ENCODE assay signal across 1 cellular context in genomic region chr3:129576514-129577345, GRCh38.
TF ChIP-seq lines count a peak whose summit lies in the region.

No MANE protein-coding gene starts in this region.

TF ChIP-seq in HepG2, 621 proteins besides CTCF, POLR2A, EP300 and RAD21 (continued from another document and continues in another):
- TF ChIP-seq ZNF609 (CRISPR knock-in tag; IDR thresholded peaks at IDR 0.05; ENCODE audit: borderline replicate concordance): peak; percentile 57; the same call in 1 of the 2 replicates
- 0 out of 2 replicates have a peak, but pooled peaks have one; percentile 53 for TF ChIP-seq DPF2 (CRISPR knock-in tag; IDR thresholded peaks at IDR 0.05; ENCODE audit: borderline replicate concordance, low read depth)
- TF ChIP-seq TFDP1 (CRISPR knock-in tag; IDR thresholded peaks at IDR 0.05; ENCODE audit: borderline replicate concordance): no peak
- TF ChIP-seq ZHX1 (CRISPR knock-in tag; IDR thresholded peaks at IDR 0.05; ENCODE audit: low read depth): no peak
- TF ChIP-seq SNAPC2 (CRISPR knock-in tag; IDR thresholded peaks at IDR 0.05): no peak
- no peak for TF ChIP-seq ZNF781 (CRISPR knock-in tag; IDR thresholded peaks at IDR 0.05; ENCODE audit: borderline replicate concordance, not compliant biosample characterization)
- no peak for TF ChIP-seq ETV6 (CRISPR knock-in tag; conservative IDR thresholded peaks at IDR 0.05)
- TF ChIP-seq DNMT3B (CRISPR knock-in tag; conservative IDR thresholded peaks at IDR 0.05): no peak
- no peak for TF ChIP-seq NR3C1 (CRISPR knock-in tag; IDR thresholded peaks at IDR 0.05)
- TF ChIP-seq CERS6 (CRISPR knock-in tag; IDR thresholded peaks at IDR 0.05): no peak
- TF ChIP-seq SIX1 (CRISPR knock-in tag; IDR thresholded peaks at IDR 0.05; ENCODE audit: borderline replicate concordance): no peak
- TF ChIP-seq ZNF639 (CRISPR knock-in tag; conservative IDR thresholded peaks at IDR 0.05): no peak
- 0 out of 2 replicates have a peak, but pooled peaks have one; percentile 34 for TF ChIP-seq ZBTB4 (CRISPR knock-in tag; IDR thresholded peaks at IDR 0.05; ENCODE audit: borderline replicate concordance)
- TF ChIP-seq KDM1A (CRISPR knock-in tag; IDR thresholded peaks at IDR 0.05): no peak
- TF ChIP-seq ZNF101 (CRISPR knock-in tag; IDR thresholded peaks at IDR 0.05; ENCODE audit: borderline replicate concordance, low read depth): no peak
- TF ChIP-seq RCOR2 (CRISPR knock-in tag; IDR thresholded peaks at IDR 0.05): peak; percentile 42; the same call in 1 of the 2 replicates
- TF ChIP-seq ZFY (CRISPR knock-in tag; IDR thresholded peaks at IDR 0.05): no peak
- TF ChIP-seq HNRNPL (IDR thresholded peaks at IDR 0.05; ENCODE audit: low read depth, low read length): no peak
- no peak for TF ChIP-seq ZNF580 (CRISPR knock-in tag; IDR thresholded peaks at IDR 0.05; ENCODE audit: borderline replicate concordance, low read depth)
- no peak for TF ChIP-seq MXD3 (CRISPR knock-in tag; IDR thresholded peaks at IDR 0.05)
- no peak for TF ChIP-seq TIGD3 (CRISPR knock-in tag; IDR thresholded peaks at IDR 0.05; ENCODE audit: borderline replicate concordance)
- no peak for TF ChIP-seq KLF6 (CRISPR knock-in tag; IDR thresholded peaks at IDR 0.05)
- TF ChIP-seq IKZF5 (CRISPR knock-in tag; IDR thresholded peaks at IDR 0.05): no peak
- TF ChIP-seq NR2F1 (CRISPR knock-in tag; IDR thresholded peaks at IDR 0.05): no peak
- TF ChIP-seq BHLHE40 (IDR thresholded peaks at IDR 0.05; ENCODE audit: low read length): no peak
- no peak for TF ChIP-seq HOMEZ (CRISPR knock-in tag; IDR thresholded peaks at IDR 0.05; ENCODE audit: low read depth)
- TF ChIP-seq ZFP36L1 (CRISPR knock-in tag; IDR thresholded peaks at IDR 0.05): no peak
- no peak for TF ChIP-seq ZNF33A (CRISPR knock-in tag; IDR thresholded peaks at IDR 0.05; ENCODE audit: borderline replicate concordance)
- TF ChIP-seq MTF1 (CRISPR knock-in tag; IDR thresholded peaks at IDR 0.05): no peak
- TF ChIP-seq ZC3H13 (CRISPR knock-in tag; IDR thresholded peaks at IDR 0.05): no peak
- no peak for TF ChIP-seq MAZ (IDR thresholded peaks at IDR 0.05; ENCODE audit: borderline replicate concordance, low read depth, low read length)
- no peak for TF ChIP-seq MAZ (CRISPR knock-in tag; IDR thresholded peaks at IDR 0.05; ENCODE audit: low read depth)
- TF ChIP-seq ZMYM3 (CRISPR knock-in tag; IDR thresholded peaks at IDR 0.05): peak; percentile 70
- peak; percentile 51; the same call in 1 of the 2 replicates for TF ChIP-seq PHF21A (CRISPR knock-in tag; IDR thresholded peaks at IDR 0.05)
- no peak for TF ChIP-seq ARHGAP35 (CRISPR knock-in tag; IDR thresholded peaks at IDR 0.05; ENCODE audit: borderline replicate concordance)
- no peak for TF ChIP-seq NR2C2 (CRISPR knock-in tag; IDR thresholded peaks at IDR 0.05; ENCODE audit: borderline replicate concordance)
- no peak for TF ChIP-seq ZNF253 (CRISPR knock-in tag; IDR thresholded peaks at IDR 0.05; ENCODE audit: borderline replicate concordance)
- TF ChIP-seq MLLT10 (CRISPR knock-in tag; IDR thresholded peaks at IDR 0.05): no peak
